In genomic region chr10:101042118-101042517, GRCh38 we compare ENCODE assay signal across 9 cellular contexts. TPM values are rescaled to one million over a fixed set of nuclear protein-coding genes. Genes with fewer than 3 reads are reported as not detected.
DNase-seq lines count a peak whose midpoint lies in the region; ATAC-seq, FAIRE-seq and TF ChIP-seq lines count a peak whose summit lies in the region.
"Had no signal": no experiment of that assay in that cellular context is flagged by ENCODE, and none has a peak within 500 bp of the region (broad histone marks: within the 10 kb centered on the region; RNA-seq: fewer than 3 reads in every experiment).

No MANE protein-coding gene starts in this region.

- H2AFZ ChIP-seq in SK-N-SH (ENCODE audit: low read depth) = no peak overlapping the region

- ATAC-seq in SK-N-SH treated with all-trans-retinoic acid at 6 μM for 48 hours (no peak), GM18498 (IDR thresholded peaks at IDR 0.05; ENCODE audit: unreplicated experiment) (no peak), GM21381 (IDR thresholded peaks at IDR 0.05; ENCODE audit: unreplicated experiment) (no peak)
- ATAC-seq in activated naive CD8-positive, alpha-beta T cell treated with anti-CD3 and anti-CD28 coated beads, Interleukin-2, amount 50 U/mL, for 24 hours = no peak

- H3K4me3 Mint-ChIP-seq in activated naive CD8-positive, alpha-beta T cell treated with anti-CD3 and anti-CD28 coated beads, Interleukin-2, amount 50 U/mL, for 24 hours = peak overlapping the region; percentile 91

- TF ChIP-seq RAD21 in SK-N-SH (IDR thresholded peaks at IDR 0.05; ENCODE audit: low read length) = no peak

- H3K4me1 ChIP-seq in SK-N-SH (ENCODE audit: control insufficient read depth in 1 of 2, insufficient read depth in 2 of 2, low read depth in 1 of 2, low read length in 1 of 2) (peaks cover 10 to 18% of the 10 kb centered on the region in 2 experiments), kidney (ENCODE audit: control insufficient read depth in 1 of 2, insufficient read depth in 1 of 2, low read depth in 1 of 2, low read length in 2 of 2) (peaks cover 11 to 13% of the 10 kb centered on the region in 2 donors), stomach smooth muscle (ENCODE audit: control insufficient read depth, insufficient read depth, low read length) (peaks cover 18% of the 10 kb centered on the region)

- no peaks in the 10 kb centered on the region for H3K9me2 ChIP-seq in SK-N-SH

- CTCF ChIA-PET in SK-N-SH (lab: Yijun Ruan, JAX) = interaction anchor here (0.8 to 9.5 kb wide), 20 partner anchors 7 to 100 kb away, joined by 3 to 98 read pairs (median 7); partner anchors contain the start of genes KAZALD1, PDZD7 and SFXN3

- H3K36me3 Mint-ChIP-seq in activated naive CD8-positive, alpha-beta T cell treated with anti-CD3 and anti-CD28 coated beads, Interleukin-2, amount 50 U/mL, for 24 hours (ENCODE audit: low read depth) = peaks cover 3% of the 10 kb centered on the region

- H3K27ac Mint-ChIP-seq in activated naive CD8-positive, alpha-beta T cell treated with anti-CD3 and anti-CD28 coated beads, Interleukin-2, amount 50 U/mL, for 24 hours = no peak overlapping the region

- FAIRE-seq in kidney (lab: Jason Lieb, UNC) = no peak
- FAIRE-seq: urothelium cell line had no signal

- POLR2A ChIA-PET in SK-N-SH (lab: Yijun Ruan, JAX) = interaction anchor here (0.8 to 2.1 kb wide), 9 partner anchors 9 to 100 kb away, joined by 3 to 16 read pairs (median 6); partner anchors contain the start of genes PDZD7 and SFXN3

- H3K4me2 ChIP-seq in SK-N-SH = peak overlapping the region; percentile 92

- peak overlapping the region; percentile 53 to 68 for H3K4me3 ChIP-seq in SK-N-SH (ENCODE audit: low read depth in 2 of 2, low read length in 1 of 2)
- H3K4me3 ChIP-seq in kidney (ENCODE audit: low read length in 2 of 2) = peak overlapping the region; percentile 54 to 65
- peak overlapping the region; percentile 53 to 85 for H3K4me3 ChIP-seq in stomach smooth muscle (ENCODE audit: low read length in 2 of 2)

- H3K9ac ChIP-seq in SK-N-SH = peak overlapping the region; percentile 87
- peak overlapping the region in 1 of 2 donors; percentile 43 for H3K9ac ChIP-seq in kidney (ENCODE audit: low read length in 2 of 2)
- peak overlapping the region; percentile 65 to 82 for H3K9ac ChIP-seq in stomach smooth muscle (ENCODE audit: low read length in 2 of 2)

- intact Hi-C loops in kidney (cut with DNase I) = no loop called here

- TF ChIP-seq CTCF in SK-N-SH (IDR thresholded peaks at IDR 0.05) (no peak), kidney (IDR thresholded peaks at IDR 0.05; ENCODE audit: borderline replicate concordance, extremely low read depth, insufficient read depth) (no peak)

- H3K27ac ChIP-seq in SK-N-SH (ENCODE audit: low read depth in 2 of 2, low read length in 1 of 2) (peak overlapping the region; percentile 91 to 97), kidney (ENCODE audit: low read depth in 2 of 2, low read length in 2 of 2) (peak overlapping the region; percentile 90), stomach smooth muscle (ENCODE audit: low read length) (peak overlapping the region; percentile 84)

- H3K4me1 Mint-ChIP-seq in activated naive CD8-positive, alpha-beta T cell treated with anti-CD3 and anti-CD28 coated beads, Interleukin-2, amount 50 U/mL, for 24 hours = peaks cover 25% of the 10 kb centered on the region

- DNase-seq in SK-N-SH (no peak), kidney (peak; percentile 7), D341Med (ENCODE audit: low spot score) (no peak)
- no peak for DNase-seq in activated naive CD8-positive, alpha-beta T cell treated with anti-CD3 and anti-CD28 coated beads, Interleukin-2, amount 50 U/mL, for 24 hours

- H3K9me3 Mint-ChIP-seq in activated naive CD8-positive, alpha-beta T cell treated with anti-CD3 and anti-CD28 coated beads, Interleukin-2, amount 50 U/mL, for 24 hours = no peaks in the 10 kb centered on the region

- H3K27me3 Mint-ChIP-seq in activated naive CD8-positive, alpha-beta T cell treated with anti-CD3 and anti-CD28 coated beads, Interleukin-2, amount 50 U/mL, for 24 hours = peaks cover 11% of the 10 kb centered on the region

- H3K79me2 ChIP-seq in SK-N-SH (ENCODE audit: insufficient read depth) = peaks cover 7% of the 10 kb centered on the region

- H3K9me3 ChIP-seq in SK-N-SH (no peaks in the 10 kb centered on the region), kidney (ENCODE audit: control insufficient read depth in 1 of 2, low read length in 2 of 2) (no peaks in the 10 kb centered on the region), stomach smooth muscle (ENCODE audit: control insufficient read depth in 2 of 2, low read length in 2 of 2) (no peaks in the 10 kb centered on the region)

- H3K27me3 ChIP-seq in SK-N-SH (ENCODE audit: insufficient read depth) = no peaks in the 10 kb centered on the region
- H3K27me3 ChIP-seq in stomach smooth muscle (ENCODE audit: control insufficient read depth in 1 of 2, insufficient read depth in 2 of 2, low read length in 2 of 2) = peaks cover 5 to 10% of the 10 kb centered on the region in 2 donors

- no peak for TF ChIP-seq EP300 in SK-N-SH (IDR thresholded peaks at IDR 0.05; ENCODE audit: borderline replicate concordance in 1 of 2, low read depth in 1 of 2, low read length in 1 of 2)

- H4K20me1 ChIP-seq in SK-N-SH (ENCODE audit: insufficient read depth) = no peaks in the 10 kb centered on the region

- peaks cover 45% of the 10 kb centered on the region for H3F3A ChIP-seq in SK-N-SH (replicated peaks; ENCODE audit: insufficient read depth)

- WGBS in SK-N-SH (ENCODE audit: low lambda C conversion rate) = 71% methylated on average over 3 of the region's 4 CpGs

- H3K36me3 ChIP-seq in SK-N-SH (replicated peaks in 1 of 2; ENCODE audit: control insufficient read depth in 1 of 2, insufficient read depth in 2 of 2, low read length in 1 of 2) (peaks cover 17 to 27% of the 10 kb centered on the region in 2 experiments), kidney (ENCODE audit: control insufficient read depth in 1 of 2, insufficient read depth in 2 of 2, low read length in 2 of 2) (peaks cover 8 to 12% of the 10 kb centered on the region in 2 donors), stomach smooth muscle (ENCODE audit: control insufficient read depth in 2 of 2, insufficient read depth in 2 of 2, low read length in 2 of 2) (peaks cover 14 to 25% of the 10 kb centered on the region in 2 donors)

TF ChIP-seq in SK-N-SH, 30 proteins besides CTCF, POLR2A, EP300 and RAD21 (continues in another document):
- TF ChIP-seq PBX3 (IDR thresholded peaks at IDR 0.05) = no peak
- TF ChIP-seq FOSL2 (IDR thresholded peaks at IDR 0.05; ENCODE audit: borderline replicate concordance, low read depth) = no peak
- TF ChIP-seq GATA2 (CRISPR knock-in tag; IDR thresholded peaks at IDR 0.05) = no peak
- TF ChIP-seq JUND (IDR thresholded peaks at IDR 0.05) = no peak

TF ChIP-seq in SK-N-SH treated with all-trans-retinoic acid at 6 μM for 48 hours, 23 proteins besides CTCF, POLR2A, EP300 and RAD21 (continues in another document):
- TF ChIP-seq TOX (CRISPR knock-in tag; IDR thresholded peaks at IDR 0.05; ENCODE audit: borderline replicate concordance) = no peak
- TF ChIP-seq ZFP3 (CRISPR knock-in tag; IDR thresholded peaks at IDR 0.05) = no peak
- no peak for TF ChIP-seq PATZ1 (CRISPR knock-in tag; IDR thresholded peaks at IDR 0.05; ENCODE audit: borderline replicate concordance)
- TF ChIP-seq ZC3H10 (CRISPR knock-in tag; IDR thresholded peaks at IDR 0.05) = no peak
- no peak for TF ChIP-seq PPARA (CRISPR knock-in tag; IDR thresholded peaks at IDR 0.05; ENCODE audit: borderline replicate concordance)
- TF ChIP-seq ZNF565 (CRISPR knock-in tag; conservative IDR thresholded peaks at IDR 0.05; ENCODE audit: low read depth) = no peak
- no peak for TF ChIP-seq CSDC2 (CRISPR knock-in tag; IDR thresholded peaks at IDR 0.05)
- no peak for TF ChIP-seq GLIS3 (CRISPR knock-in tag; IDR thresholded peaks at IDR 0.05)

RNA-seq across cellular contexts. Expression of gene SFXN3, which starts 11.1 kb away (rescaled TPM):
- 142 and 229 TPM in 2 replicates for polyA plus RNA-seq in SK-N-SH (2012; rRNA removed)
- polyA plus RNA-seq in SK-N-SH (2012; cell fraction: cytosol; rRNA removed) = 44.8 and 65.6 TPM in 2 replicates
- 1,157 and 1,277 TPM in 2 replicates for polyA plus RNA-seq in SK-N-SH (2012; cell fraction: nucleus; rRNA removed)
- 51.6 TPM for total RNA-seq in kidney
- 23.3 TPM for polyA plus RNA-seq in kidney (ENCODE audit: insufficient read depth, low read depth, low replicate concordance)

RNA-seq across cellular contexts. Expression of gene PDZD7, which starts 11.2 kb away (rescaled TPM):
- 1.9 and 2.3 TPM in 2 replicates for polyA plus RNA-seq in SK-N-SH (2012; rRNA removed)
- polyA plus RNA-seq in SK-N-SH (2012; cell fraction: cytosol; rRNA removed) = 0.95 and 1.5 TPM in 2 replicates
- 5.4 and 6.8 TPM in 2 replicates for polyA plus RNA-seq in SK-N-SH (2012; cell fraction: nucleus; rRNA removed)
- 1.6 TPM for total RNA-seq in kidney
- 1.9 TPM for polyA plus RNA-seq in kidney (ENCODE audit: insufficient read depth, low read depth, low replicate concordance)

RNA-seq across cellular contexts. Expression of gene KAZALD1, which starts 19.7 kb away (rescaled TPM):
- polyA plus RNA-seq in SK-N-SH (2012; rRNA removed) (1.9 and 3.0 TPM in 2 replicates), kidney (ENCODE audit: insufficient read depth, low read depth, low replicate concordance) (9.7 TPM)
- 0.84 and 1.4 TPM in 2 replicates for polyA plus RNA-seq in SK-N-SH (2012; cell fraction: cytosol; rRNA removed)
- polyA plus RNA-seq in SK-N-SH (2012; cell fraction: nucleus; rRNA removed) = 6.2 and 8.4 TPM in 2 replicates
- total RNA-seq in kidney = 9.8 TPM

RNA-seq across cellular contexts. Expression of gene LZTS2, which starts 42.5 kb away (rescaled TPM):
- polyA plus RNA-seq in SK-N-SH (2012; rRNA removed) (50.6 and 52.2 TPM in 2 replicates), kidney (ENCODE audit: insufficient read depth, low read depth, low replicate concordance) (47.3 TPM)
- 18.5 and 31.3 TPM in 2 replicates for polyA plus RNA-seq in SK-N-SH (2012; cell fraction: cytosol; rRNA removed)
- 105 and 145 TPM in 2 replicates for polyA plus RNA-seq in SK-N-SH (2012; cell fraction: nucleus; rRNA removed)
- total RNA-seq in kidney = 54.7 TPM

RNA-seq across cellular contexts. Expression of gene TWNK, which starts 54.8 kb away (rescaled TPM):
- polyA plus RNA-seq in SK-N-SH (2012; rRNA removed) (16.4 and 20.0 TPM in 2 replicates), kidney (ENCODE audit: insufficient read depth, low read depth, low replicate concordance) (3.8 TPM)
- polyA plus RNA-seq in SK-N-SH (2012; cell fraction: cytosol; rRNA removed) = 16.6 and 20.2 TPM in 2 replicates
- 15.7 and 20.7 TPM in 2 replicates for polyA plus RNA-seq in SK-N-SH (2012; cell fraction: nucleus; rRNA removed)
- 8.9 TPM for total RNA-seq in kidney
